Comparison of ENCODE assay signal across 1 cellular context in genomic region chr19:41872775-41873647, GRCh38.
TF ChIP-seq lines count a peak whose summit lies in the region.

No MANE protein-coding gene starts in this region.

TF ChIP-seq in HepG2, 621 proteins besides CTCF, POLR2A, EP300 and RAD21 (continued from another document and continues in another):
- TF ChIP-seq AGO2 (optimal IDR thresholded peaks at IDR 0.05; ENCODE audit: low read depth, low read length) (peak; percentile 91), ZFP41 (CRISPR knock-in tag; IDR thresholded peaks at IDR 0.05; ENCODE audit: borderline replicate concordance) (no peak), SIX1 (CRISPR knock-in tag; IDR thresholded peaks at IDR 0.05; ENCODE audit: borderline replicate concordance) (no peak), BRCA1 (CRISPR knock-in tag; IDR thresholded peaks at IDR 0.05) (no peak), ZC3H4 (CRISPR knock-in tag; IDR thresholded peaks at IDR 0.05; ENCODE audit: borderline replicate concordance) (peak; percentile 29; the same call in 1 of the 2 replicates), ZNF142 (CRISPR knock-in tag; IDR thresholded peaks at IDR 0.05) (no peak), PRDM4 (CRISPR knock-in tag; IDR thresholded peaks at IDR 0.05; ENCODE audit: borderline replicate concordance) (no peak), ZNF580 (CRISPR knock-in tag; IDR thresholded peaks at IDR 0.05; ENCODE audit: borderline replicate concordance, low read depth) (no peak), REXO4 (CRISPR knock-in tag; IDR thresholded peaks at IDR 0.05; ENCODE audit: borderline replicate concordance) (no peak), NFE2L2 (IDR thresholded peaks at IDR 0.05; ENCODE audit: low read length) (no peak), SKI (IDR thresholded peaks at IDR 0.05; ENCODE audit: partially characterized antibody) (no peak), MNT (IDR thresholded peaks at IDR 0.05) (no peak), RXRB (CRISPR knock-in tag; IDR thresholded peaks at IDR 0.05; ENCODE audit: borderline replicate concordance) (no peak), ZBTB38 (CRISPR knock-in tag; IDR thresholded peaks at IDR 0.05) (0 out of 2 replicates have a peak, but pooled peaks have one; percentile 20), CSRNP2 (CRISPR knock-in tag; conservative IDR thresholded peaks at IDR 0.05; ENCODE audit: low read depth) (no peak), ZBTB10 (CRISPR knock-in tag; IDR thresholded peaks at IDR 0.05; ENCODE audit: borderline replicate concordance) (no peak), ZGPAT (CRISPR knock-in tag; IDR thresholded peaks at IDR 0.05) (0 out of 2 replicates have a peak, but pooled peaks have one; percentile 27), HBP1 (CRISPR knock-in tag; IDR thresholded peaks at IDR 0.05; ENCODE audit: low read depth) (peak; percentile 59; the same call in 1 of the 2 replicates), ZNF224 (CRISPR knock-in tag; IDR thresholded peaks at IDR 0.05) (no peak), ZBTB3 (CRISPR knock-in tag; IDR thresholded peaks at IDR 0.05; ENCODE audit: borderline replicate concordance, low read depth) (no peak), ARID4A (CRISPR knock-in tag; IDR thresholded peaks at IDR 0.05; ENCODE audit: borderline replicate concordance) (no peak), ATF6 (CRISPR knock-in tag; conservative IDR thresholded peaks at IDR 0.05) (no peak), ZNF615 (CRISPR knock-in tag; IDR thresholded peaks at IDR 0.05; ENCODE audit: borderline replicate concordance) (0 out of 2 replicates have a peak, but pooled peaks have one; percentile 5), ZNF761 (CRISPR knock-in tag; conservative IDR thresholded peaks at IDR 0.05) (no peak)
